ENCODE assay signal across 9 cellular contexts in genomic region chr7:4715385-4715770, GRCh38. TPM values are rescaled to one million over a fixed set of nuclear protein-coding genes. Genes with fewer than 3 reads are reported as not detected.
DNase-seq lines count a peak whose midpoint lies in the region; ATAC-seq and FAIRE-seq lines count a peak whose summit lies in the region.
"Had no signal": no experiment of that assay in that cellular context is flagged by ENCODE, and none has a peak within 500 bp of the region (broad histone marks: within the 10 kb centered on the region; RNA-seq: fewer than 3 reads in every experiment).

No MANE protein-coding gene starts in this region.

- H3K4me1 ChIP-seq in skeletal muscle tissue (ENCODE audit: control insufficient read depth in 3 of 3, insufficient read depth in 3 of 3, low read length in 3 of 3), result peaks cover 27 to 65% (median 38%) of the 10 kb centered on the region in 3 donors
- H3K4me1 ChIP-seq in small intestine (ENCODE audit: control insufficient read depth in 2 of 2, insufficient read depth in 1 of 2, low read depth in 1 of 2, low read length in 1 of 2), result peaks cover 0 to 6% of the 10 kb centered on the region in 2 donors

- intact Hi-C loops in left cardiac atrium (cut with DNase I), result no loop called here

- H3K9me3 ChIP-seq in skeletal muscle tissue (ENCODE audit: control insufficient read depth in 3 of 3, low read length in 3 of 3) (no peaks in the 10 kb centered on the region), small intestine (ENCODE audit: control insufficient read depth, low read depth) (no peaks in the 10 kb centered on the region)

- FAIRE-seq in small intestine (lab: Jason Lieb, UNC), result no peak

- H3K27ac ChIP-seq in skeletal muscle tissue (ENCODE audit: low read depth, low read length) (peak overlapping the region; percentile 32), small intestine (ENCODE audit: low read depth in 1 of 2, low read length in 1 of 2) (no peak overlapping the region)

- H3K4me3 ChIP-seq in skeletal muscle tissue (ENCODE audit: low read length in 3 of 3), result peak overlapping the region; percentile 33 to 70 (median 62)
- H3K4me3 ChIP-seq in small intestine (ENCODE audit: low read depth in 1 of 2, low read length in 2 of 2), result no peak overlapping the region

- peak overlapping the region; percentile 33 to 62 (median 41) for H3K9ac ChIP-seq in skeletal muscle tissue (ENCODE audit: low read depth in 1 of 3, low read length in 3 of 3)

- H3K27me3 ChIP-seq in skeletal muscle tissue (ENCODE audit: control insufficient read depth in 3 of 3, insufficient read depth in 3 of 3, low read length in 3 of 3) (no peaks in the 10 kb centered on the region), small intestine (ENCODE audit: control insufficient read depth in 2 of 2, insufficient read depth in 2 of 2, low read length in 2 of 2) (no peaks in the 10 kb centered on the region)

- ATAC-seq in left cardiac atrium (peak; percentile 89 to 91), GM18502 (IDR thresholded peaks at IDR 0.05; ENCODE audit: poor library complexity, unreplicated experiment) (no peak)

- DNase-seq in GM03348 (ENCODE audit: low spot score) (peak; percentile 89), amygdala (lab: John Stamatoyannopoulos, UW) (peak in 31 of 56 donors; percentile 12 to 65 (median 37)), left cardiac atrium (peak; percentile 70), foreskin melanocyte (no peak), small intestine (no peak), OCI-M1 (lab: John Stamatoyannopoulos, UW) (no peak)
- DNase-seq: NCI-H345 had no signal

- 60 to 95% (median 90%) methylated on average over 15 of the region's 15 CpGs for WGBS in small intestine, 3 donors

- peaks cover 0 to 11% (median 0%) of the 10 kb centered on the region in 3 donors for H3K36me3 ChIP-seq in skeletal muscle tissue (ENCODE audit: control insufficient read depth in 3 of 3, insufficient read depth in 3 of 3, low read length in 3 of 3)
- no peaks in the 10 kb centered on the region for H3K36me3 ChIP-seq in small intestine (ENCODE audit: control insufficient read depth in 2 of 2, insufficient read depth in 2 of 2, low read length in 2 of 2)

RNA-seq across cellular contexts. Expression of gene FOXK1, which starts 33.3 kb away (rescaled TPM):
- total RNA-seq in left cardiac atrium, result 10 to 100 TPM; 17.5 to 22.1 TPM
- total RNA-seq in skeletal muscle tissue, result 17.2 TPM
- 10 to 100 TPM in 1 of 3 donors, 1 to 10 TPM in 2; 1.4 to 10.5 (median 2.0) TPM for polyA plus RNA-seq in small intestine

Comparison
In these comparisons a context has a peak if more than half of its experiments do, and no peak if none do; other contexts are left out.
1. DNase-seq: peak in GM03348 (single experiment), amygdala (31 of 56) and left cardiac atrium (single experiment); none in foreskin melanocyte (single experiment), small intestine (single experiment) and OCI-M1 (single experiment).
2. H3K4me3 ChIP-seq: peak in skeletal muscle tissue (3 of 3); none in small intestine (0 of 2).